ENCODE assay signal across 1 cellular context in the genomic region with DNA sequence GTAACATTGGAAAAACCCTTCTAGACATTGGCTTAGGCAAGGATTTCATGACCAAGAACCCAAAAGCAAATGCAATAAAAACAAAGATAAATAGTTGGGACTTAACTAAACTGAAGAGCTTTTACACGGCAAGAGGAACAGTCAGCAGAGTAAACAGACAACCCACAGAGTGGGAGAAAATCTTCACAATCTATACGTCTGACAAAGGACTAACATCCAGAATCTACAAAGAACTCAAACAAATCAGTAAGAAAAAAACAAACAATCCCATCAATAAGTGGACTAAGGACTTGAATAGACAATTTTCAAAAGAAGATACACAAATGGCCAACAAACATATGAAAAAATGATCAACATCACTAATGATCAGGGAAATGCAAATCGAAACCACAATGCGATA. TPM values are rescaled to one million over a fixed set of nuclear protein-coding genes. Genes with fewer than 3 reads are reported as not detected.
"Had no signal": no experiment of that assay in that cellular context is flagged by ENCODE, and none has a peak within 500 bp of the region (broad histone marks: within the 10 kb centered on the region; RNA-seq: fewer than 3 reads in every experiment).

No MANE protein-coding gene starts in this region.

RNA-seq across cellular contexts. Expression of gene ATP9A, which starts 45.9 kb away (rescaled TPM):
- polyA plus RNA-seq: naive thymus-derived CD4-positive, alpha-beta T cell had no signal
